ENCODE assay signal across 14 cellular contexts in the genomic region with DNA sequence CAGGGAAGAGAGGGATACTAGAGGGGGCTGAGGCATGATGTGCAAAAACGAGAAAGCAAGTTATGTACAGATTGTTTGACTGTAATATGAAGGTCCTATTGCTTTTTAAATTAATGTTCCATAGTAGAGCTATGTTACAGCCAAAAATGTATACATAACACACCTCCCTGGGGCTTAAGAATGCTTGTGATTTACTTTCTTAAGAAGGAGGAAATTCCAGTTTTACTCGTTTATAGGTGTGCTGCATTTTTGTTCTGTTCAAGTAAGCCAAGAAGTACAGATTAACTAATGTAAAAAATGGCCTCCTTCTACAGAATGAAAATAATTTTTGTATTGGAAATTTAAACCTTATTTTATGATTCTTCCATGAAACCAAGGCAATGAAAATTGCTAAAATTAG.
DNase-seq lines count a peak whose midpoint lies in the region; ATAC-seq and TF ChIP-seq lines count a peak whose summit lies in the region.
"Had no signal": no experiment of that assay in that cellular context is flagged by ENCODE, and none has a peak within 500 bp of the region (broad histone marks: within the 10 kb centered on the region; RNA-seq: fewer than 3 reads in every experiment).

No MANE protein-coding gene starts in this region.

- H3K4me3 ChIP-seq in LNCaP clone FGC (ENCODE audit: low read depth, low read length): no peak overlapping the region
- no peak overlapping the region for H3K4me3 ChIP-seq in epithelial cell of esophagus (ENCODE audit: low read length)
- H3K4me3 ChIP-seq: HAP-1 had no signal

- no peak for ATAC-seq in GM21367 (IDR thresholded peaks at IDR 0.05; ENCODE audit: unreplicated experiment)
- ATAC-seq: HepG2 had no signal

- TF ChIP-seq CTCF in LNCaP clone FGC (IDR thresholded peaks at IDR 0.05; ENCODE audit: control insufficient read depth, extremely low read depth, insufficient read depth): no peak
- TF ChIP-seq CTCF in epithelial cell of esophagus (IDR thresholded peaks at IDR 0.05; ENCODE audit: insufficient read depth, low read depth, low read length, missing control alignments): no peak

- peak; percentile 63 for DNase-seq in LNCaP clone FGC (ENCODE audit: low read depth)
- DNase-seq in epithelial cell of esophagus (ENCODE audit: low read depth): peak; percentile 76
- peak; percentile 44 for DNase-seq in left kidney (ENCODE audit: low read depth, low spot score)
- DNase-seq in renal cortical epithelial cell (ENCODE audit: low read depth): peak; percentile 23
- no peak for DNase-seq in AG08395 (ENCODE audit: low spot score)
- DNase-seq in ecto neural progenitor cell (ENCODE audit: low spot score): no peak
- DNase-seq: BE2C; Caco-2; CD8-positive, alpha-beta memory T cell; DND-41; GDM1 had no signal

Comparison
In these comparisons a context has a peak if more than half of its experiments do, and no peak if none do; other contexts are left out.
1. DNase-seq: peak in LNCaP clone FGC (single experiment), epithelial cell of esophagus (single experiment), left kidney (single experiment) and renal cortical epithelial cell (single experiment); none in AG08395 (single experiment) and ecto neural progenitor cell (single experiment).